Comparison of ENCODE assay signal across 27 cellular contexts in the genomic region with DNA sequence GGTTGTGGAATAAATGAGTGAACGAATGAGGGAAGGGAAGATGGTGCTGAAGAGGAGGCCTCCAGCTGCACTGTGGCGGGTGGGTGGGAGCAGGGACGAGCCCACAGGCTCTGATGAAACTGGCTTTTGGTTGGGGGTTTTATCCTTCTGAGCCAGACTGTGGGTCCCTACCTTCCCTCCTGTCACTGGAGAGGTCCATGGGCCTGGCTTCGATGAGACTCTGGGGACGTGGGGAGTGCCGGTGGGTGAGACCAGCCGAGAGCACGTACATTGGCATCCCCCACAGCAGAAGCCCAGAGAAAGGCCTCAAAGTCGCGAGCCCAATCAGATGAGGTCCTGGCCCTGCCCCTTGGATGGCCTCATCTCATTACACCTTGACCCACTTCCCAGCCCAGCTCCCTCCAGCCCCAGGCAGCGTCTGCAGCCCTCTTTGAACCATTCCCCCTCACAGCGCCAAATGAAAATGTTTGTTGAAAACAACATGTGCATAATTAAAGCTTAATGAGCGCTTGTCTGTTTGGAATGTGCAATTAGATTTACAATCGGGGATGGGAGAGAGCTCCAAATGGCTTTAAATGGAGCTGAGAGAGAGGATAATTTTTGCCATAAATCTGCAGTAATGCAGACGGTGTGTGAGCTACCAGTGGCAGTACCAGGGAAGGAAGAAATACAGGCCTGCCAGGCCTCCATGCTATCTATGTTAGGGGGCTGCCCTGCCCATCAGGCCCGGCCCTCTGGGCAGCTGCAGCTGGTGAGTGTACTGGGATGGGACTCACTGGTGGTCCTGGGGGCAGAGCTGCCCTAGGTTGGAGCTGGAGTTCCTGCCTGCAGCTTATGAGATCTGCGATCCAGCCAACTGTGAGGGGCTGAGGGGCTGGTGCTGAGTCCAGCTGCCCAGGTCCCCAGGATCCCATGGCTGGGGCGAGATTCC. TPM values are rescaled to one million over a fixed set of nuclear protein-coding genes. Genes with fewer than 3 reads are reported as not detected.
DNase-seq lines count a peak whose midpoint lies in the region; ATAC-seq, FAIRE-seq and TF ChIP-seq lines count a peak whose summit lies in the region.
"Had no signal": no experiment of that assay in that cellular context is flagged by ENCODE, and none has a peak within 500 bp of the region (broad histone marks: within the 10 kb centered on the region; RNA-seq: fewer than 3 reads in every experiment).

No MANE protein-coding gene starts in this region.

- no peak overlapping the region for H3K14ac ChIP-seq in IMR-90 (replicated peaks; ENCODE audit: low read depth, low read length)

- H3K9me1 ChIP-seq in IMR-90 (ENCODE audit: insufficient read depth, low read length) (peaks cover 63% of the 10 kb centered on the region), K562 (ENCODE audit: control insufficient read depth, insufficient read depth, low read length) (no peaks in the 10 kb centered on the region)

- H3K9me3 ChIP-seq in IMR-90 (ENCODE audit: control insufficient read depth, insufficient read depth, low read length) = no peaks in the 10 kb centered on the region
- no peaks in the 10 kb centered on the region for H3K9me3 ChIP-seq in K562 (replicated peaks; ENCODE audit: control insufficient read depth, insufficient read depth, low read depth, low read length)
- H3K9me3 ChIP-seq in ascending aorta = no peaks in the 10 kb centered on the region
- H3K9me3 ChIP-seq: colonic mucosa, esophagus squamous epithelium, left ventricle myocardium inferior, sigmoid colon, transverse colon had no signal

- CTCF ChIA-PET in IMR-90 (lab: Yijun Ruan, JAX) = interaction anchor here (0.7 kb wide), 1 partner anchor 56 kb away, joined by 3 read pairs; no protein-coding TSS in a partner anchor
- CTCF ChIA-PET in K562 (lab: Yijun Ruan, JAX; ENCODE audit: low intra/inter-chr PET ratio) = no interaction called here

- TF ChIP-seq RAD21 in IMR-90 (IDR thresholded peaks at IDR 0.05; ENCODE audit: low read length) = no peak
- no peak for TF ChIP-seq RAD21 in K562 (CRISPR knock-in tag; conservative IDR thresholded peaks at IDR 0.05 in 1 of 2, IDR thresholded peaks at IDR 0.05 in 1 of 2)

- H3K27ac ChIP-seq in GM23338 (ENCODE audit: low read depth) = no peak overlapping the region
- no peak overlapping the region for H3K27ac ChIP-seq in IMR-90 (ENCODE audit: insufficient read depth, low read length)
- no peak overlapping the region for H3K27ac ChIP-seq in K562 (ENCODE audit: extremely low read depth, low read depth, low read length)
- no peak overlapping the region for H3K27ac ChIP-seq in ascending aorta
- H3K27ac ChIP-seq: colonic mucosa, esophagus squamous epithelium, left ventricle myocardium inferior, sigmoid colon, transverse colon, WERI-Rb-1 had no signal

- H3K4me1 ChIP-seq in GM23338 (ENCODE audit: insufficient read depth) (peaks cover 18% of the 10 kb centered on the region), IMR-90 (ENCODE audit: control insufficient read depth, insufficient read depth, low read length) (peaks cover 20% of the 10 kb centered on the region), K562 (replicated peaks in 1 of 2; ENCODE audit: control insufficient read depth in 2 of 2, insufficient read depth in 2 of 2, low read length in 2 of 2) (peaks cover 0 to 7% of the 10 kb centered on the region in 2 experiments; a peak in 3 of 5 replicates), ascending aorta (peaks cover 5 to 9% of the 10 kb centered on the region in 2 donors)
- H3K4me1 ChIP-seq: colonic mucosa had no signal

- H3K18ac ChIP-seq in IMR-90 (ENCODE audit: low read depth, low read length) = no peak overlapping the region

- POLR2A ChIA-PET in IMR-90 (lab: Charles Lee; ENCODE audit: unreplicated experiment) (no interaction called here), K562 (lab: Yijun Ruan, JAX) (interaction anchor here (0.9 kb wide), 1 partner anchor 89 kb away, joined by 4 read pairs; no protein-coding TSS in a partner anchor)

- H3K4me3 ChIP-seq in GM23338 = no peak overlapping the region
- H3K4me3 ChIP-seq in IMR-90 (ENCODE audit: insufficient read depth, low read depth, low read length) = no peak overlapping the region
- no peak overlapping the region for H3K4me3 ChIP-seq in K562
- H3K4me3 ChIP-seq in ascending aorta = no peak overlapping the region
- H3K4me3 ChIP-seq: colonic mucosa, esophagus squamous epithelium, left ventricle myocardium inferior, sigmoid colon, transverse colon had no signal

- H3K9ac ChIP-seq in IMR-90 (ENCODE audit: low read depth, low read length) = no peak overlapping the region
- peak overlapping the region in 1 of 2 experiments; percentile 20; a peak in 1 of 4 replicates for H3K9ac ChIP-seq in K562 (ENCODE audit: insufficient read depth in 1 of 2, low read depth in 2 of 2, low read length in 2 of 2)

- no peak overlapping the region for H2BK15ac ChIP-seq in IMR-90 (ENCODE audit: low read depth, low read length)

- no peak overlapping the region for H4K8ac ChIP-seq in IMR-90 (ENCODE audit: low read depth in 2 of 2, low read length in 2 of 2)

- ATAC-seq in GM23338 = peak; percentile 78
- no peak for ATAC-seq in IMR-90 (ENCODE audit: low read depth)
- ATAC-seq in K562 = no peak
- ATAC-seq in GM18511 (IDR thresholded peaks at IDR 0.05; ENCODE audit: unreplicated experiment) = no peak

- no peak overlapping the region for H3K23ac ChIP-seq in IMR-90 (ENCODE audit: low read depth, low read length)

- intact Hi-C loops in IMR-90 (cut with micrococcal nuclease) = no loop called here
- intact Hi-C loops in K562 (cut with micrococcal nuclease) = no loop called here
- intact Hi-C loops in ascending aorta (cut with DNase I) = no loop called here

- H2BK20ac ChIP-seq in IMR-90 (ENCODE audit: low read depth, low read length) = no peak overlapping the region

- no peaks in the 10 kb centered on the region for H3F3A ChIP-seq in GM23338 (replicated peaks; ENCODE audit: low read depth)

- in situ Hi-C loops in IMR-90 (cut with MboI; ENCODE audit: low sequenced_read_pairs) (no loop called here), K562 (cut with MboI) (no loop called here)

- H4K91ac ChIP-seq in IMR-90 (ENCODE audit: insufficient read depth, low read depth, low read length) = no peak overlapping the region

- TF ChIP-seq CTCF in GM23338 (conservative IDR thresholded peaks at IDR 0.05; ENCODE audit: low read depth in 2 of 2) = no peak
- TF ChIP-seq CTCF in IMR-90 (conservative IDR thresholded peaks at IDR 0.05; ENCODE audit: low read depth, low read length) = no peak
- no peak for TF ChIP-seq CTCF in K562 (IDR thresholded peaks at IDR 0.05 in 2 of 3, conservative IDR thresholded peaks at IDR 0.05 in 1 of 3; ENCODE audit: insufficient read depth in 2 of 3, low read depth in 1 of 3, low read length in 3 of 3)
- no peak for TF ChIP-seq CTCF in ascending aorta (IDR thresholded peaks at IDR 0.05)

- H3K27me3 Mint-ChIP-seq in GM23338 (ENCODE audit: insufficient read depth, low read depth, poor library complexity) = peaks cover 11% of the 10 kb centered on the region

- WGBS in IMR-90 (ENCODE audit: extremely low coverage in 2 of 2, insufficient read length in 1 of 2), 2 experiments = 69% methylated on average over 5 of the region's 18 CpGs; no CpG with 5 or more reads in 1 of the 2 experiments
- WGBS in K562 (ENCODE audit: insufficient coverage, low coverage, missing lambda C conversion rate) = 6% methylated on average over 14 of the region's 18 CpGs

- H3K4me3 Mint-ChIP-seq in GM23338 = no peak overlapping the region
- H3K4me3 Mint-ChIP-seq: nephron progenitor cell; stimulated activated naive CD8-positive, alpha-beta T cell treated with anti-CD3 and anti-CD28 coated beads, Interleukin-15, Interleukin-2, amounts not matched to agents 100 ng/mL and 50 ng/mL, for 24 hours had no signal

- H2BK120ac ChIP-seq in IMR-90 (ENCODE audit: low read depth, low read length) = no peak overlapping the region

- H3K27ac Mint-ChIP-seq in GM23338 = no peak overlapping the region
- H3K27ac Mint-ChIP-seq: nephron progenitor cell; stimulated activated naive CD8-positive, alpha-beta T cell treated with anti-CD3 and anti-CD28 coated beads, Interleukin-15, Interleukin-2, amounts not matched to agents 100 ng/mL and 50 ng/mL, for 24 hours had no signal

- peaks cover 30% of the 10 kb centered on the region for H3K4me1 Mint-ChIP-seq in GM23338

- FAIRE-seq in K562 (lab: Jason Lieb, UNC) = no peak
- FAIRE-seq: bronchial epithelial cell, frontal cortex had no signal

- no peaks in the 10 kb centered on the region for H3K36me3 Mint-ChIP-seq in GM23338 (ENCODE audit: low read depth)
- H3K36me3 Mint-ChIP-seq: CD4-positive, alpha-beta memory T cell had no signal

- H2BK5ac ChIP-seq in IMR-90 (ENCODE audit: low read depth, low read length, poor library complexity, severe bottlenecking) = no peak overlapping the region

- TF ChIP-seq EP300 in K562 (IDR thresholded peaks at IDR 0.05; ENCODE audit: low read length) = no peak

- no peak overlapping the region for H3K4ac ChIP-seq in IMR-90 (ENCODE audit: low read depth, low read length)

- no peaks in the 10 kb centered on the region for H3K9me2 ChIP-seq in GM23338 (ENCODE audit: insufficient read depth)

- H3K79me2 ChIP-seq in GM23338 (replicated peaks; ENCODE audit: insufficient read depth) (no peaks in the 10 kb centered on the region), K562 (ENCODE audit: control insufficient read depth, insufficient read depth, low read length) (no peaks in the 10 kb centered on the region)

- H3K56ac ChIP-seq in IMR-90 (ENCODE audit: extremely low read depth, insufficient read depth, low read length) = no peak overlapping the region

- no peak overlapping the region for H2AK9ac ChIP-seq in IMR-90 (replicated peaks; ENCODE audit: low read depth, low read length, poor library complexity)

- BruUV-seq in IMR-90 (replicated peaks; lab: Mats Ljungman, UMichigan) (no TSS peak), K562 (replicated peaks; lab: Mats Ljungman, UMichigan) (no TSS peak)

- dilution Hi-C loops in IMR-90 (cut with HindIII; ENCODE audit: low sequenced_read_pairs, unreplicated experiment) = no loop called here

- no peak overlapping the region for H4K5ac ChIP-seq in IMR-90 (ENCODE audit: low read depth, low read length)

- peak overlapping the region; percentile 40; the same call in 1 of the 2 replicates for H2AK5ac ChIP-seq in IMR-90 (ENCODE audit: low read depth, low read length)

- H3K79me1 ChIP-seq in IMR-90 (ENCODE audit: low read depth in 1 of 2, low read length in 2 of 2) = peaks cover 71 to 89% of the 10 kb centered on the region in 2 experiments

- H2AFZ ChIP-seq in GM23338 (no peak overlapping the region; the same call in 1 of the 2 replicates), IMR-90 (replicated peaks; ENCODE audit: low read length, poor library complexity) (no peak overlapping the region), K562 (ENCODE audit: low read depth, low read length) (peak overlapping the region; percentile 47; the same call in 1 of the 2 replicates)

- 0 out of 2 replicates have a peak, but pooled peaks cover 7% of the 10 kb centered on the region for H3K27me3 ChIP-seq in GM23338 (ENCODE audit: insufficient read depth)
- H3K27me3 ChIP-seq in IMR-90 (ENCODE audit: control insufficient read depth, insufficient read depth, low read length) = no peaks in the 10 kb centered on the region
- peaks cover 3 to 47% of the 10 kb centered on the region in 2 experiments; a peak in 2 of 5 replicates for H3K27me3 ChIP-seq in K562 (ENCODE audit: control insufficient read depth in 2 of 2, insufficient read depth in 2 of 2, low read length in 2 of 2)
- H3K27me3 ChIP-seq in ascending aorta = no peaks in the 10 kb centered on the region
- H3K27me3 ChIP-seq: colonic mucosa, transverse colon had no signal

- peak; percentile 50 for DNase-seq in GM23338 (ENCODE audit: low spot score)
- no peak for DNase-seq in IMR-90
- DNase-seq in K562 (ENCODE audit: extremely low read depth in 1 of 4, low spot score in 3 of 4) = no peak
- DNase-seq in middle frontal gyrus (ENCODE audit: extremely low spot score, low spot score) = peak; percentile 21
- no peak for DNase-seq in ascending aorta (ENCODE audit: low spot score in 2 of 2)
- DNase-seq in NCI-H526 (lab: John Stamatoyannopoulos, UW) = no peak
- DNase-seq: activated CD4-positive, alpha-beta T cell treated with anti-CD3 and anti-CD28 coated beads, Interleukin-2, amount 50 U/mL, for 4 hours; CD4-positive, alpha-beta memory T cell; colonic mucosa; DMS153; esophagus squamous epithelium; GOT3; Kasumi-1; left ventricle myocardium inferior; NCI-H2029; NCI-H226; NCI-H774; nephron progenitor cell; sigmoid colon; stimulated activated CD4-positive, alpha-beta T cell treated with anti-CD3 and anti-CD28 coated beads, Interleukin-15, amount 100 ng/mL, for 24 hours; transverse colon; WERI-Rb-1 had no signal

- peak overlapping the region; percentile 49; the same call in 1 of the 2 replicates for H3K4me2 ChIP-seq in GM23338
- no peak overlapping the region for H3K4me2 ChIP-seq in IMR-90 (ENCODE audit: low read depth, low read length)
- H3K4me2 ChIP-seq in K562 (ENCODE audit: insufficient read depth, low read length) = no peak overlapping the region

- no peak for TF ChIP-seq POLR2A in IMR-90 (IDR thresholded peaks at IDR 0.05; ENCODE audit: low read depth, low read length)
- no peak for TF ChIP-seq POLR2A in K562 (conservative IDR thresholded peaks at IDR 0.05)

- H3K9me3 Mint-ChIP-seq in GM23338 = peaks cover 6% of the 10 kb centered on the region; the same call in 1 of the 3 replicates
- H3K9me3 Mint-ChIP-seq: nephron progenitor cell had no signal

- H4K20me1 ChIP-seq in GM23338 (replicated peaks; ENCODE audit: insufficient read depth) = no peaks in the 10 kb centered on the region
- peaks cover 30% of the 10 kb centered on the region; the same call in 1 of the 2 replicates for H4K20me1 ChIP-seq in IMR-90 (ENCODE audit: insufficient read depth, low read length)
- no peaks in the 10 kb centered on the region for H4K20me1 ChIP-seq in K562 (replicated peaks; ENCODE audit: control insufficient read depth, insufficient read depth, low read length)

- no peaks in the 10 kb centered on the region for H3K36me3 ChIP-seq in GM23338 (ENCODE audit: insufficient read depth)
- H3K36me3 ChIP-seq in IMR-90 (ENCODE audit: control insufficient read depth, insufficient read depth, low read length) = no peaks in the 10 kb centered on the region
- no peaks in the 10 kb centered on the region for H3K36me3 ChIP-seq in K562 (ENCODE audit: control insufficient read depth, insufficient read depth, low read length)
- H3K36me3 ChIP-seq in ascending aorta = no peaks in the 10 kb centered on the region
- H3K36me3 ChIP-seq: colonic mucosa, esophagus squamous epithelium, left ventricle myocardium inferior, sigmoid colon, transverse colon, WERI-Rb-1 had no signal

RNA-seq across cellular contexts. Expression of a gene that starts 47.2 kb away (rescaled TPM):
- 0.54 and 1.5 TPM in 2 replicates for total RNA-seq in GM23338 (2014; rRNA removed; shearing (Covaris generic))
- polyA plus RNA-seq in GM23338 (2016; fragmentation: Nextera tagmentation; extraction: Ambion mirVana) = 1.3 and 1.4 TPM in 2 replicates
- total RNA-seq in IMR-90 (2012; rRNA removed) = 1.1 and 1.3 TPM in 2 replicates
- 17.2 and 17.5 TPM in 2 replicates for polyA plus RNA-seq in IMR-90 (2012; rRNA removed)
- polyA plus RNA-seq in IMR-90 (2012; cell fraction: cytosol; rRNA removed) = 14.6 and 25.9 TPM in 2 replicates
- 17.1 and 23.2 TPM in 2 replicates for polyA plus RNA-seq in IMR-90 (2012; cell fraction: nucleus; rRNA removed; ENCODE audit: low replicate concordance)
- not detected in 2 replicates for total RNA-seq in K562 (2011; cell fraction: chromatin; rRNA removed; ENCODE audit: low replicate concordance)
- not detected in 2 replicates for total RNA-seq in K562 (2011; cell fraction: nucleolus; rRNA removed)
- total RNA-seq in K562 (2011; cell fraction: nucleoplasm; rRNA removed) = not detected in 2 replicates
- not detected in 2 replicates for total RNA-seq in K562 (2014; rRNA removed)
- total RNA-seq in K562 (2014; rRNA removed; fragmentation: Illumina TruSeq; extraction: Trizol) = not detected in 2 replicates
- total RNA-seq in K562 (2015; rRNA removed; fragmentation: Illumina TruSeq; extraction: Trizol) = not detected in 2 replicates
- total RNA-seq in K562 (2021) = not detected in 2 replicates
- not detected in 2 replicates for polyA plus RNA-seq in K562 (2011; rRNA removed)
- polyA plus RNA-seq in K562 (2011; cell fraction: cytosol; rRNA removed) = not detected in 2 replicates
- polyA plus RNA-seq in K562 (2011; cell fraction: nucleus; rRNA removed) = not detected in 2 replicates
- 0.05 and 0.18 TPM in 2 replicates for polyA plus RNA-seq in K562 (2012)
- polyA plus RNA-seq in K562 (2014; fragmentation: Illumina TruSeq; extraction: Trizol) = not detected in 2 replicates
- not detected for polyA plus RNA-seq in K562 (2014; fragmentation: Nextera tagmentation; extraction: Ambion mirVana)
- polyA plus RNA-seq in K562 (2014; rRNA removed) = not detected in 2 replicates
- polyA minus RNA-seq in K562 (2011; rRNA and poly(A)+ RNA removed) = not detected in 2 replicates
- polyA minus RNA-seq in K562 (2011; cell fraction: cytosol; rRNA and poly(A)+ RNA removed) = not detected in 2 replicates
- polyA minus RNA-seq in K562 (2011; cell fraction: nucleus; rRNA and poly(A)+ RNA removed) = not detected in 2 replicates
- total RNA-seq in ascending aorta = 47.0 TPM
- total RNA-seq: bronchial epithelial cell, G401 had no signal

Comparison
In these comparisons a context has a peak if more than half of its experiments do, and no peak if none do; other contexts are left out.
1. DNase-seq: peak in GM23338 (single experiment) and middle frontal gyrus (single experiment); none in IMR-90 (single experiment), K562 (0 of 4), ascending aorta (0 of 2) and NCI-H526 (0 of 2).
2. RNA of a gene that starts 47.2 kb away (total RNA-seq): 47.0 TPM in ascending aorta (single experiment); 0.54 to 1.5 TPM in GM23338, 1.1 to 1.3 TPM in IMR-90 and not detected in K562; every median in the first group is over 10 times any median in the second.